In genomic region chr9:115099891-115100290, GRCh38 we compare ENCODE assay signal across 1 cellular context.
TF ChIP-seq lines count a peak whose summit lies in the region.

No MANE protein-coding gene starts in this region.

TF ChIP-seq in IMR-90, 13 proteins besides CTCF, POLR2A, EP300 and RAD21:
- TF ChIP-seq MAFK (IDR thresholded peaks at IDR 0.05; ENCODE audit: low read depth, low read length) (no peak), RFX5 (IDR thresholded peaks at IDR 0.05; ENCODE audit: low read depth, low read length) (no peak), SMC3 (IDR thresholded peaks at IDR 0.05; ENCODE audit: low read depth, low read length) (no peak), RCOR1 (IDR thresholded peaks at IDR 0.05; ENCODE audit: insufficient replicate concordance, low read length) (no peak)
